ENCODE assay signal across 29 cellular contexts in the genomic region with DNA sequence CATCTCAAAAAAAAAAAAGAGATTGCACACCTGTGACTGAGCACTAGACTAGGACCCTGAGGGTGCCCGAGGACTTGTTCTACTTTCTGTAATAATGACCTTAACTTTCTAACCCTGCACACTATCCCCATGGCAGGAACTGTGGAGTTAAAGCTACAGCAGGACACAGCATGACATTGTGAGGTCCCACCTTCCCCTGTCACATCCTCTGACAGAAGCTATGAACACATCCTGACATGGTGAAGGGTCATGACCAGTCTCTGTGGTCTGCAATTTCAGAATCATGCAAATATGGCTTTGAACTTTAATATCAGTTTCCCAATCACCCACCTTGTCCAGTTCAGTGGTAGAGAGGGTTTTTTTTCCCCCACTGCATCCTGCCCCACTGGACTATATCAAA.
"Had no signal": no experiment of that assay in that cellular context is flagged by ENCODE, and none has a peak within 500 bp of the region (broad histone marks: within the 10 kb centered on the region; RNA-seq: fewer than 3 reads in every experiment).

No MANE protein-coding gene starts in this region.

- H3K27ac Mint-ChIP-seq: activated CD4-positive, alpha-beta memory T cell treated with anti-CD3 and anti-CD28 coated beads for 36 hours; activated CD4-positive, alpha-beta T cell treated with anti-CD3 and anti-CD28 coated beads for 36 hours; activated CD4-positive, alpha-beta T cell treated with anti-CD3 and anti-CD28 coated beads, Interleukin-2, amount 10 ng/mL, durations not matched to agents 24 days and 14 days; activated CD8-positive, alpha-beta memory T cell treated with anti-CD3 and anti-CD28 coated beads, Interleukin-2, amount 10 ng/mL, durations not matched to agents 7 days and 5 days; activated CD8-positive, alpha-beta T cell treated with anti-CD3 and anti-CD28 coated beads, Interleukin-2, amount 10 ng/mL, durations not matched to agents 7 days and 5 days; activated naive CD8-positive, alpha-beta T cell; activated T-cell treated with anti-CD3 and anti-CD28 coated beads, Interleukin-2, amount 50 U/mL, for 24 hours; activated T-cell treated with anti-CD3 and anti-CD28 coated beads, Interleukin-2, amount 50 U/mL, for 72 hours; brain had no signal

- H3K36me3 Mint-ChIP-seq: activated CD4-positive, alpha-beta memory T cell treated with anti-CD3 and anti-CD28 coated beads for 36 hours; activated CD8-positive, alpha-beta memory T cell treated with anti-CD3 and anti-CD28 coated beads, Interleukin-2, amount 10 ng/mL, durations not matched to agents 7 days and 5 days; brain had no signal

- H3K4me1 Mint-ChIP-seq: activated CD4-positive, alpha-beta T cell treated with anti-CD3 and anti-CD28 coated beads for 36 hours; activated CD4-positive, alpha-beta T cell treated with anti-CD3 and anti-CD28 coated beads, Interleukin-2, amount 10 ng/mL, durations not matched to agents 24 days and 14 days had no signal

- H3K4me1 ChIP-seq: ascending aorta, breast epithelium, colonic mucosa had no signal

- H3K4me3 ChIP-seq: ascending aorta, breast epithelium, cardiac muscle cell, colonic mucosa, esophagus squamous epithelium, gastroesophageal sphincter had no signal

- H3K27ac ChIP-seq: ascending aorta, breast epithelium, colonic mucosa, epithelial cell of prostate, esophagus squamous epithelium, gastroesophageal sphincter had no signal

- H3K9me3 ChIP-seq: ascending aorta, breast epithelium, colonic mucosa, esophagus squamous epithelium, gastroesophageal sphincter had no signal

- DNase-seq: activated CD4-positive, alpha-beta memory T cell treated with anti-CD3 and anti-CD28 coated beads for 36 hours; activated CD4-positive, alpha-beta T cell treated with anti-CD3 and anti-CD28 coated beads for 36 hours; activated CD4-positive, alpha-beta T cell treated with anti-CD3 and anti-CD28 coated beads, Interleukin-2, amount 10 ng/mL, durations not matched to agents 24 days and 14 days; activated CD4-positive, CD25-positive, alpha-beta regulatory T cell; activated CD4-positive, CD25-positive, alpha-beta regulatory T cell treated with anti-CD3 and anti-CD28 coated beads, Interleukin-2, amount 50 U/mL, for 72 hours; activated CD8-positive, alpha-beta memory T cell treated with anti-CD3 and anti-CD28 coated beads, Interleukin-2, amount 10 ng/mL, durations not matched to agents 7 days and 5 days; activated CD8-positive, alpha-beta memory T cell treated with anti-CD3 and anti-CD28 coated beads, Interleukin-2, amount 50 U/mL, for 4 hours; activated CD8-positive, alpha-beta T cell treated with anti-CD3 and anti-CD28 coated beads, Interleukin-2, amount 10 ng/mL, durations not matched to agents 7 days and 5 days; activated gamma-delta T cell; activated naive CD4-positive, alpha-beta T cell treated with anti-CD3 and anti-CD28 coated beads, Interleukin-2, amount 50 U/mL, for 16 hours; activated naive CD4-positive, alpha-beta T cell treated with Interleukin-2 at 50 U/mL for 16 hours; activated T-cell treated with anti-CD3 and anti-CD28 coated beads, Interleukin-2, amount 50 U/mL, for 24 hours; activated T-cell treated with anti-CD3 and anti-CD28 coated beads, Interleukin-2, amount 50 U/mL, for 72 hours; central memory CD4-positive, alpha-beta T cell; cerebellar nuclear complex; colonic mucosa; effector CD8-positive, alpha-beta T cell; esophagus squamous epithelium; foreskin melanocyte; T-helper 2 cell had no signal

- H3K36me3 ChIP-seq: ascending aorta, breast epithelium, cardiac muscle cell, colonic mucosa, esophagus squamous epithelium, gastroesophageal sphincter had no signal

- H3K9me3 Mint-ChIP-seq: activated CD4-positive, alpha-beta memory T cell treated with anti-CD3 and anti-CD28 coated beads for 36 hours; activated CD4-positive, alpha-beta T cell treated with anti-CD3 and anti-CD28 coated beads, Interleukin-2, amount 10 ng/mL, durations not matched to agents 24 days and 14 days; activated T-cell treated with anti-CD3 and anti-CD28 coated beads, Interleukin-2, amount 50 U/mL, for 24 hours; activated T-cell treated with anti-CD3 and anti-CD28 coated beads, Interleukin-2, amount 50 U/mL, for 72 hours had no signal

- H3K4me3 Mint-ChIP-seq: activated CD4-positive, alpha-beta memory T cell treated with anti-CD3 and anti-CD28 coated beads for 36 hours; activated CD4-positive, alpha-beta T cell treated with anti-CD3 and anti-CD28 coated beads for 36 hours; activated CD4-positive, alpha-beta T cell treated with anti-CD3 and anti-CD28 coated beads, Interleukin-2, amount 10 ng/mL, durations not matched to agents 24 days and 14 days; activated CD8-positive, alpha-beta memory T cell treated with anti-CD3 and anti-CD28 coated beads, Interleukin-2, amount 10 ng/mL, durations not matched to agents 7 days and 5 days; activated CD8-positive, alpha-beta T cell treated with anti-CD3 and anti-CD28 coated beads, Interleukin-2, amount 10 ng/mL, durations not matched to agents 7 days and 5 days; activated naive CD8-positive, alpha-beta T cell; activated T-cell treated with anti-CD3 and anti-CD28 coated beads, Interleukin-2, amount 50 U/mL, for 24 hours; activated T-cell treated with anti-CD3 and anti-CD28 coated beads, Interleukin-2, amount 50 U/mL, for 72 hours; brain had no signal

- H3K27me3 Mint-ChIP-seq: activated CD4-positive, alpha-beta memory T cell treated with anti-CD3 and anti-CD28 coated beads for 36 hours; activated CD4-positive, alpha-beta T cell treated with anti-CD3 and anti-CD28 coated beads for 36 hours; activated naive CD8-positive, alpha-beta T cell; activated T-cell treated with anti-CD3 and anti-CD28 coated beads, Interleukin-2, amount 50 U/mL, for 24 hours had no signal

- H3K27me3 ChIP-seq: ascending aorta, breast epithelium, colonic mucosa, esophagus squamous epithelium, gastroesophageal sphincter had no signal

- FAIRE-seq: endometrium, endothelial cell of umbilical vein had no signal

- ATAC-seq: activated CD4-positive, alpha-beta T cell treated with anti-CD3 and anti-CD28 coated beads for 36 hours; activated CD8-positive, alpha-beta memory T cell treated with anti-CD3 and anti-CD28 coated beads, Interleukin-2, amount 10 ng/mL, durations not matched to agents 7 days and 5 days; activated CD8-positive, alpha-beta T cell treated with anti-CD3 and anti-CD28 coated beads, Interleukin-2, amount 10 ng/mL, durations not matched to agents 7 days and 5 days; activated T-cell treated with anti-CD3 and anti-CD28 coated beads, Interleukin-2, amount 50 U/mL, for 72 hours; gastroesophageal sphincter had no signal
